8 cellular contexts compared by ENCODE assay signal in genomic region chr19:55546822-55547614, GRCh38. TPM values are rescaled to one million over a fixed set of nuclear protein-coding genes. Genes with fewer than 3 reads are reported as not detected.
DNase-seq lines count a peak whose midpoint lies in the region; ATAC-seq and TF ChIP-seq lines count a peak whose summit lies in the region.

No MANE protein-coding gene starts in this region.

- H3K4me1 ChIP-seq in prostate gland (replicated peaks), result no peaks in the 10 kb centered on the region

- intact Hi-C loops in CD14-positive monocyte (cut with micrococcal nuclease), result no loop called here
- intact Hi-C loops in prostate gland (cut with DNase I), result no loop called here

- peaks cover 0 to 5% (median 0%) of the 10 kb centered on the region in 7 donors for H3K9me3 Mint-ChIP-seq in CD14-positive monocyte
- H3K9me3 Mint-ChIP-seq in osteocyte (ENCODE audit: unreplicated experiment), result peaks cover under 1% of the 10 kb centered on the region

- no peaks in the 10 kb centered on the region for H3K27me3 ChIP-seq in prostate gland (replicated peaks; ENCODE audit: insufficient read depth)

- 48% methylated on average over 17 of the region's 17 CpGs for WGBS in prostate gland

- H3K27me3 Mint-ChIP-seq in CD14-positive monocyte (ENCODE audit: low read depth in 3 of 3), result peaks cover 15 to 25% (median 21%) of the 10 kb centered on the region in 3 donors
- peaks cover 2% of the 10 kb centered on the region for H3K27me3 Mint-ChIP-seq in osteocyte (ENCODE audit: unreplicated experiment)

- peak overlapping the region in 1 of 2 donors; percentile 36 for H3K4me3 Mint-ChIP-seq in CD14-positive monocyte
- no peak overlapping the region for H3K4me3 Mint-ChIP-seq in osteocyte (ENCODE audit: unreplicated experiment)

- DNase-seq in CD14-positive monocyte (ENCODE audit: low spot score) (peak; percentile 64), fibroblast of the aortic adventitia (ENCODE audit: low read depth) (peak; percentile 51), osteocyte (ENCODE audit: extremely low spot score, unreplicated experiment) (no peak), prostate gland (ENCODE audit: low spot score) (no peak), ecto neural progenitor cell (ENCODE audit: low spot score) (no peak)
- no peak for DNase-seq in stimulated activated CD4-positive, alpha-beta T cell treated with anti-CD3 and anti-CD28 coated beads, Interleukin-2, amount 100 ng/mL, for 48 hours

- peaks cover 7% of the 10 kb centered on the region for H3K4me1 Mint-ChIP-seq in CD14-positive monocyte
- H3K4me1 Mint-ChIP-seq in osteocyte (ENCODE audit: unreplicated experiment), result peaks cover 48% of the 10 kb centered on the region

- TF ChIP-seq CTCF in CD14-positive monocyte (IDR thresholded peaks at IDR 0.05) (no peak), fibroblast of the aortic adventitia (IDR thresholded peaks at IDR 0.05; ENCODE audit: insufficient read depth, low read length) (no peak), osteocyte (IDR thresholded peaks at IDR 0.05) (no peak), prostate gland (IDR thresholded peaks at IDR 0.05) (no peak)

- H3K36me3 ChIP-seq in prostate gland, result no peaks in the 10 kb centered on the region

- ATAC-seq in GM18867 (IDR thresholded peaks at IDR 0.05; ENCODE audit: unreplicated experiment), result no peak

- H3K4me3 ChIP-seq in fibroblast of the aortic adventitia (ENCODE audit: low read depth, low read length) (no peak overlapping the region), prostate gland (no peak overlapping the region)

- H3K27ac Mint-ChIP-seq in CD14-positive monocyte (peak overlapping the region in 4 of 7 donors; percentile 21 to 81 (median 46)), osteocyte (ENCODE audit: unreplicated experiment) (peak overlapping the region; percentile 88)

- H3K9me3 ChIP-seq in prostate gland, result no peaks in the 10 kb centered on the region

- TF ChIP-seq POLR2A in prostate gland (IDR thresholded peaks at IDR 0.05), result no peak

- no peak overlapping the region for H3K27ac ChIP-seq in prostate gland

- H3K36me3 Mint-ChIP-seq in CD14-positive monocyte (no peaks in the 10 kb centered on the region), osteocyte (ENCODE audit: unreplicated experiment) (no peaks in the 10 kb centered on the region)

TF ChIP-seq in PFSK-1, 5 proteins besides CTCF, POLR2A, EP300 and RAD21:
- no peak for TF ChIP-seq TAF1 (IDR thresholded peaks at IDR 0.05; ENCODE audit: borderline replicate concordance, insufficient read depth, low read length)
- TF ChIP-seq SIN3A (IDR thresholded peaks at IDR 0.05; ENCODE audit: borderline replicate concordance, insufficient read depth, low read length), result 0 out of 2 replicates have a peak, but pooled peaks have one; percentile 16
- no peak for TF ChIP-seq POLR2AphosphoS5 (IDR thresholded peaks at IDR 0.05; ENCODE audit: low read depth, low read length)
- TF ChIP-seq FOXP2 (optimal IDR thresholded peaks at IDR 0.05; ENCODE audit: borderline replicate concordance, extremely low read depth, extremely low read length, insufficient read depth), result peak; percentile 84

RNA-seq across cellular contexts. Expression of gene SBK3, which starts 1.7 kb away (rescaled TPM):
- not detected for polyA plus RNA-seq in CD14-positive monocyte
- polyA plus RNA-seq in PFSK-1 (2012; ENCODE audit: insufficient read length, low read depth), result 0.44 TPM
- total RNA-seq in fibroblast of the aortic adventitia (ENCODE audit: low replicate concordance), result 0.25 TPM in 1 of 2 replicates, not detected in the other
- total RNA-seq in osteocyte, result not detected in 2 replicates
- total RNA-seq in prostate gland, result under 1 TPM; 0.23 to 0.74 TPM

RNA-seq across cellular contexts. Expression of gene SBK2, which starts 10.1 kb away (rescaled TPM):
- not detected for polyA plus RNA-seq in CD14-positive monocyte
- polyA plus RNA-seq in PFSK-1 (2012; ENCODE audit: insufficient read length, low read depth), result 2.9 TPM
- total RNA-seq in fibroblast of the aortic adventitia (ENCODE audit: low replicate concordance) (not detected in 2 replicates), osteocyte (not detected in 2 replicates), prostate gland (not detected)

RNA-seq across cellular contexts. Expression of gene ZNF579, which starts 33.6 kb away (rescaled TPM):
- polyA plus RNA-seq in CD14-positive monocyte, result under 1 TPM in 1 of 2 donors, not detected in 1; 0.05 TPM
- polyA plus RNA-seq in PFSK-1 (2012; ENCODE audit: insufficient read length, low read depth), result 81.3 TPM
- 4.4 and 7.9 TPM in 2 replicates for total RNA-seq in fibroblast of the aortic adventitia (ENCODE audit: low replicate concordance)
- total RNA-seq in osteocyte, result 27.4 and 29.2 TPM in 2 replicates
- total RNA-seq in prostate gland, result 10 to 100 TPM in 1 of 2 donors, 1 to 10 TPM in 1; 8.7 to 10.8 TPM

RNA-seq across cellular contexts. Expression of gene FIZ1, which starts 52.3 kb away (rescaled TPM):
- 1 to 10 TPM; 1.2 to 1.6 TPM for polyA plus RNA-seq in CD14-positive monocyte
- 18.3 TPM for polyA plus RNA-seq in PFSK-1 (2012; ENCODE audit: insufficient read length, low read depth)
- 3.5 and 4.7 TPM in 2 replicates for total RNA-seq in fibroblast of the aortic adventitia (ENCODE audit: low replicate concordance)
- 17.0 and 19.1 TPM in 2 replicates for total RNA-seq in osteocyte
- 10 to 100 TPM; 14.8 to 16.4 TPM for total RNA-seq in prostate gland

RNA-seq across cellular contexts. Expression of gene ZNF524, which starts 53.1 kb away (rescaled TPM):
- polyA plus RNA-seq in CD14-positive monocyte, result 10 to 100 TPM; 41.8 to 45.7 TPM
- 27.2 TPM for polyA plus RNA-seq in PFSK-1 (2012; ENCODE audit: insufficient read length, low read depth)
- total RNA-seq in fibroblast of the aortic adventitia (ENCODE audit: low replicate concordance), result 1.7 and 10.8 TPM in 2 replicates
- 15.5 and 15.6 TPM in 2 replicates for total RNA-seq in osteocyte
- total RNA-seq in prostate gland, result 10 to 100 TPM; 30.2 to 54.8 TPM

Comparison
In these comparisons a context has a peak if more than half of its experiments do, and no peak if none do; other contexts are left out.
1. DNase-seq: peak in CD14-positive monocyte (single experiment) and fibroblast of the aortic adventitia (single experiment); none in osteocyte (single experiment), prostate gland (single experiment), stimulated activated CD4-positive, alpha-beta T cell treated with anti-CD3 and anti-CD28 coated beads, Interleukin-2, amount 100 ng/mL, for 48 hours (0 of 2) and ecto neural progenitor cell (single experiment).